In genomic region chr6:71252960-71253359, GRCh38 we compare ENCODE assay signal across 18 cellular contexts. TPM values are rescaled to one million over a fixed set of nuclear protein-coding genes. Genes with fewer than 3 reads are reported as not detected.
DNase-seq lines count a peak whose midpoint lies in the region; ATAC-seq and TF ChIP-seq lines count a peak whose summit lies in the region.
"Had no signal": no experiment of that assay in that cellular context is flagged by ENCODE, and none has a peak within 500 bp of the region (broad histone marks: within the 10 kb centered on the region; RNA-seq: fewer than 3 reads in every experiment).

No MANE protein-coding gene starts in this region.

- peaks cover 5% of the 10 kb centered on the region for H3K27me3 Mint-ChIP-seq in IgD-negative memory B cell
- peaks cover 1% of the 10 kb centered on the region for H3K27me3 Mint-ChIP-seq in endothelial cell (ENCODE audit: unreplicated experiment)
- H3K27me3 Mint-ChIP-seq in stimulated activated memory B cell treated with anti-CD40 and anti-IgM and Interleukin-4, amounts not matched to agents 10 μg/mL and 1 μg/mL and 100 μg/mL, for 72 hours: no peaks in the 10 kb centered on the region
- peaks cover 11% of the 10 kb centered on the region for H3K27me3 Mint-ChIP-seq in nephron progenitor cell (ENCODE audit: low read depth, poor library complexity)

- DNase-seq in EL (peak; percentile 41), endothelial cell (ENCODE audit: low spot score) (no peak), nephron progenitor cell (no peak), NCI-H2081 (lab: John Stamatoyannopoulos, UW) (no peak), psoas muscle (no peak)
- DNase-seq: ACHN; Caco-2; CD4-positive, alpha-beta T cell; DMS153; H7; NCI-H187 treated with DMSO at 0.1 percent for 48 hours; NCI-H345; NCI-H524 treated with DMSO at 0.1 percent for 48 hours; T-helper 17 cell had no signal

- no peaks in the 10 kb centered on the region for H3K4me1 ChIP-seq in psoas muscle

- intact Hi-C loops in psoas muscle (cut with DNase I): no loop called here

- H3K36me3 ChIP-seq in psoas muscle (ENCODE audit: insufficient read depth in 1 of 2, low read depth in 1 of 2): no peaks in the 10 kb centered on the region
- H3K36me3 ChIP-seq: SJSA1 had no signal

- no peak for ATAC-seq in stimulated activated memory B cell treated with anti-CD40 and anti-IgM and Interleukin-4, amounts not matched to agents 10 μg/mL and 1 μg/mL and 100 μg/mL, for 72 hours
- ATAC-seq in psoas muscle: no peak
- ATAC-seq: Panc1, T-helper 17 cell had no signal

- H3K4me3 Mint-ChIP-seq in IgD-negative memory B cell: peak overlapping the region in 3 of 4 donors; percentile 25 to 75 (median 31)
- H3K4me3 Mint-ChIP-seq in endothelial cell (ENCODE audit: unreplicated experiment): no peak overlapping the region
- H3K4me3 Mint-ChIP-seq in stimulated activated memory B cell treated with anti-CD40 and anti-IgM and Interleukin-4, amounts not matched to agents 10 μg/mL and 1 μg/mL and 100 μg/mL, for 72 hours: no peak overlapping the region
- no peak overlapping the region for H3K4me3 Mint-ChIP-seq in nephron progenitor cell
- H3K4me3 Mint-ChIP-seq: CD4-positive, alpha-beta T cell; T-helper 17 cell had no signal

- no peak overlapping the region for H3K27ac ChIP-seq in psoas muscle
- H3K27ac ChIP-seq: SJSA1 had no signal

- no peaks in the 10 kb centered on the region for H3K27me3 ChIP-seq in psoas muscle (ENCODE audit: insufficient read depth in 3 of 3, low read length in 2 of 3)
- H3K27me3 ChIP-seq: SJSA1 had no signal

- no peak for TF ChIP-seq CTCF in endothelial cell (IDR thresholded peaks at IDR 0.05; ENCODE audit: unreplicated experiment)
- no peak for TF ChIP-seq CTCF in nephron progenitor cell (IDR thresholded peaks at IDR 0.05)
- no peak for TF ChIP-seq CTCF in psoas muscle (IDR thresholded peaks at IDR 0.05)

- H3K4me3 ChIP-seq in psoas muscle: no peak overlapping the region
- H3K4me3 ChIP-seq: SJSA1 had no signal

- no peaks in the 10 kb centered on the region for H3K9me3 ChIP-seq in psoas muscle
- H3K9me3 ChIP-seq: Caco-2, SJSA1 had no signal

- H3K27ac Mint-ChIP-seq in IgD-negative memory B cell (no peak overlapping the region), endothelial cell (ENCODE audit: unreplicated experiment) (peak overlapping the region; percentile 78), nephron progenitor cell (no peak overlapping the region)
- peak overlapping the region; percentile 28 for H3K27ac Mint-ChIP-seq in stimulated activated memory B cell treated with anti-CD40 and anti-IgM and Interleukin-4, amounts not matched to agents 10 μg/mL and 1 μg/mL and 100 μg/mL, for 72 hours
- H3K27ac Mint-ChIP-seq: CD4-positive, alpha-beta T cell had no signal

- 56 to 67% (median 62%) methylated on average over 5 of the region's 5 CpGs for WGBS in psoas muscle, 3 donors

- H3K36me3 Mint-ChIP-seq in IgD-negative memory B cell (no peaks in the 10 kb centered on the region), endothelial cell (ENCODE audit: low read depth, unreplicated experiment) (no peaks in the 10 kb centered on the region), nephron progenitor cell (ENCODE audit: low read depth) (peaks cover 7% of the 10 kb centered on the region)
- no peaks in the 10 kb centered on the region for H3K36me3 Mint-ChIP-seq in stimulated activated memory B cell treated with anti-CD40 and anti-IgM and Interleukin-4, amounts not matched to agents 10 μg/mL and 1 μg/mL and 100 μg/mL, for 72 hours

- peaks cover 24 to 53% (median 31%) of the 10 kb centered on the region in 3 donors for H3K4me1 Mint-ChIP-seq in IgD-negative memory B cell
- H3K4me1 Mint-ChIP-seq in endothelial cell (ENCODE audit: unreplicated experiment): peaks cover 29% of the 10 kb centered on the region
- peaks cover 36% of the 10 kb centered on the region for H3K4me1 Mint-ChIP-seq in stimulated activated memory B cell treated with anti-CD40 and anti-IgM and Interleukin-4, amounts not matched to agents 10 μg/mL and 1 μg/mL and 100 μg/mL, for 72 hours
- peaks cover 82% of the 10 kb centered on the region for H3K4me1 Mint-ChIP-seq in nephron progenitor cell

- H3K9me3 Mint-ChIP-seq in IgD-negative memory B cell (peaks cover 0 to 6% (median 2%) of the 10 kb centered on the region in 3 donors), endothelial cell (ENCODE audit: unreplicated experiment) (no peaks in the 10 kb centered on the region), nephron progenitor cell (peaks cover 3% of the 10 kb centered on the region)
- no peaks in the 10 kb centered on the region for H3K9me3 Mint-ChIP-seq in stimulated activated memory B cell treated with anti-CD40 and anti-IgM and Interleukin-4, amounts not matched to agents 10 μg/mL and 1 μg/mL and 100 μg/mL, for 72 hours
- H3K9me3 Mint-ChIP-seq: CD4-positive, alpha-beta T cell had no signal

RNA-seq across cellular contexts. Expression of gene OGFRL1, which starts 35.7 kb away (rescaled TPM):
- polyA plus RNA-seq in IgD-negative memory B cell: 2.7 TPM
- 6.0 TPM for total RNA-seq in endothelial cell (ENCODE audit: unreplicated experiment)
- total RNA-seq in psoas muscle: 1 to 10 TPM; 5.8 to 7.7 (median 7.1) TPM
- 1 to 10 TPM; 2.0 to 4.3 (median 2.4) TPM for polyA plus RNA-seq in psoas muscle

Comparison
In these comparisons a context has a peak if more than half of its experiments do, and no peak if none do; other contexts are left out.
1. H3K27ac Mint-ChIP-seq: peak in endothelial cell (single experiment) and stimulated activated memory B cell treated with anti-CD40 and anti-IgM and Interleukin-4, amounts not matched to agents 10 μg/mL and 1 μg/mL and 100 μg/mL, for 72 hours (single experiment); none in IgD-negative memory B cell (0 of 3) and nephron progenitor cell (single experiment).
2. H3K4me3 Mint-ChIP-seq: peak in IgD-negative memory B cell (3 of 4); none in endothelial cell (single experiment), stimulated activated memory B cell treated with anti-CD40 and anti-IgM and Interleukin-4, amounts not matched to agents 10 μg/mL and 1 μg/mL and 100 μg/mL, for 72 hours (single experiment) and nephron progenitor cell (single experiment).